11 cellular contexts compared by ENCODE assay signal in the genomic region with DNA sequence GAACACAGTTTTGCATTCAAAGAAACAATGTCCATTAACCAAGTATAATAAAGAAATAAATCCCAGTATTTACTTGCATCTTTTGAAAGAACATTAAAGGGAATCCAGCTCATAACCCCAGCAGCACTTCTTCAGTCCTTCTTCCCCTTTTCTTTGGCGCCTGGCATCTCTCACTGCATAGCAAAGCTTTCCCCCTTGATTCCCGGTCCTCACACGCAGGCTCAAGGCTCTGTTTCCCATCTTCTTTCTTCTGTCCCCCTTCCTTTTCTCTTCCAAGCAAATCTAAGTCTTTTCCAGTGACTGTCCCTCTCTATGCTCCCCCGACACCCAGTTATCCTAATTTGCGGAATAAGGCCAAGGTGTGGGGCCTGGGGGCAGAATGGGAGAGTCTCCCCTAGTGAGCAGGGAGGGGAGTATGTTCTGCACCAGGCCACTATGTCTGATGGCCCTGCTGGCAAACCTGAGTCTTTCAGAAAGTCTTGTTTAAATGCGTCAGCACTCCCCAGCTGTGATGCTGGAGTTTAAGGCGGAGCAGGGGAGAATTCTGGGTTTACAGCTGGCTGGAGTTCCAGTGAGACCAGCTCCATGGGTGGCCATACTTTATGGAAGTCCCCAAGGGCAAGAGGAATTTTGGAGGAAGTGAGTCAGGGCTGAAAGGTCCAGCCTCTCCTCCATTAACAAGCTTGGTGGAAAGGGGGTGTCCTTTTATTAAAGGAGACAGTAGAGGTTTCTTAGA. TPM values are rescaled to one million over a fixed set of nuclear protein-coding genes. Genes with fewer than 3 reads are reported as not detected.
DNase-seq lines count a peak whose midpoint lies in the region; ATAC-seq lines count a peak whose summit lies in the region.
"Had no signal": no experiment of that assay in that cellular context is flagged by ENCODE, and none has a peak within 500 bp of the region (broad histone marks: within the 10 kb centered on the region; RNA-seq: fewer than 3 reads in every experiment).

No MANE protein-coding gene starts in this region.

- peak overlapping the region; percentile 4 to 74 for H3K27ac Mint-ChIP-seq in activated naive CD4-positive, alpha-beta T cell treated with anti-CD3 and anti-CD28 coated beads, Interleukin-2, amount 50 U/mL, for 72 hours

- no peaks in the 10 kb centered on the region for H3K4me1 ChIP-seq in urinary bladder (ENCODE audit: insufficient read depth)

- no peak for ATAC-seq in activated naive CD4-positive, alpha-beta T cell treated with anti-CD3 and anti-CD28 coated beads, Interleukin-2, amount 50 U/mL, for 72 hours
- ATAC-seq in GM21360 (IDR thresholded peaks at IDR 0.05; ENCODE audit: unreplicated experiment), result no peak
- no peak for ATAC-seq in HG02970 (IDR thresholded peaks at IDR 0.05; ENCODE audit: low FRiP score, unreplicated experiment)
- no peak for ATAC-seq in GM21390 (IDR thresholded peaks at IDR 0.05; ENCODE audit: unreplicated experiment)

- peaks cover 0 to 6% of the 10 kb centered on the region in 2 donors for H3K36me3 Mint-ChIP-seq in activated naive CD4-positive, alpha-beta T cell treated with anti-CD3 and anti-CD28 coated beads, Interleukin-2, amount 50 U/mL, for 72 hours

- WGBS in urinary bladder, result 56% methylated on average over 7 of the region's 7 CpGs

- DNase-seq in activated naive CD4-positive, alpha-beta T cell treated with anti-CD3 and anti-CD28 coated beads, Interleukin-2, amount 50 U/mL, for 72 hours (ENCODE audit: low spot score in 2 of 2), result peak in 1 of 2 donors; percentile 18
- DNase-seq in activated naive CD4-positive, alpha-beta T cell (lab: John Stamatoyannopoulos, UW), result no peak
- DNase-seq in left kidney (ENCODE audit: low read depth, low spot score), result peak; percentile 53
- DNase-seq: MV-4-11; stimulated activated CD8-positive, alpha-beta memory T cell treated with anti-CD3 and anti-CD28 coated beads, Interleukin-4, amount 100 ng/mL, for 48 hours had no signal

- no peaks in the 10 kb centered on the region for H3K9me3 Mint-ChIP-seq in activated naive CD4-positive, alpha-beta T cell treated with anti-CD3 and anti-CD28 coated beads, Interleukin-2, amount 50 U/mL, for 72 hours

- H3K27ac ChIP-seq in cingulate gyrus (ENCODE audit: low read depth, low read length) (peak overlapping the region; percentile 14), urinary bladder (ENCODE audit: low read depth) (peak overlapping the region; percentile 18)
- H3K27ac ChIP-seq: BLaER1 had no signal

- H3K36me3 ChIP-seq in urinary bladder (ENCODE audit: insufficient read depth), result no peaks in the 10 kb centered on the region

- no peak overlapping the region for H3K4me3 ChIP-seq in urinary bladder (ENCODE audit: low read depth, low read length)
- H3K4me3 ChIP-seq: BLaER1 had no signal

RNA-seq across cellular contexts. Expression of a gene that starts 42.1 kb away (rescaled TPM):
- 1 to 10 TPM in 1 of 2 donors, not detected in 1; 1.1 TPM for total RNA-seq in activated naive CD4-positive, alpha-beta T cell treated with anti-CD3 and anti-CD28 coated beads, Interleukin-2, amount 50 U/mL, for 72 hours
- total RNA-seq in urinary bladder, result not detected
- 0.06 TPM for polyA plus RNA-seq in urinary bladder

RNA-seq across cellular contexts. Expression of a gene that starts 45.8 kb away (rescaled TPM):
- total RNA-seq in activated naive CD4-positive, alpha-beta T cell treated with anti-CD3 and anti-CD28 coated beads, Interleukin-2, amount 50 U/mL, for 72 hours, result 10 to 100 TPM; 76.3 to 91.7 TPM
- total RNA-seq in urinary bladder, result 22.3 TPM
- 36.5 TPM for polyA plus RNA-seq in urinary bladder

RNA-seq across cellular contexts. Expression of a gene that starts 48.2 kb away (rescaled TPM):
- 1 to 10 TPM; 5.9 to 7.2 TPM for total RNA-seq in activated naive CD4-positive, alpha-beta T cell treated with anti-CD3 and anti-CD28 coated beads, Interleukin-2, amount 50 U/mL, for 72 hours
- total RNA-seq in urinary bladder, result 8.4 TPM
- 25.5 TPM for polyA plus RNA-seq in urinary bladder
